In genomic region chr1:12480748-12481362, GRCh38 we compare ENCODE assay signal across 8 cellular contexts.
DNase-seq lines count a peak whose midpoint lies in the region; ATAC-seq and TF ChIP-seq lines count a peak whose summit lies in the region.

No MANE protein-coding gene starts in this region.

- WGBS in smooth muscle cell (ENCODE audit: low lambda C conversion rate): 87% methylated on average over 5 of the region's 5 CpGs

- H3K4me1 Mint-ChIP-seq in activated CD4-positive, alpha-beta T cell treated with anti-CD3 and anti-CD28 coated beads, Interleukin-2, amount 10 ng/mL, durations not matched to agents 24 days and 14 days: peaks cover 57% of the 10 kb centered on the region

- peak overlapping the region; percentile 12; the same call in 1 of the 2 replicates for H3K27ac ChIP-seq in C4-2B
- peak overlapping the region; percentile 30 for H3K27ac ChIP-seq in smooth muscle cell (ENCODE audit: low read depth)

- H3F3A ChIP-seq in smooth muscle cell (ENCODE audit: low read depth): no peaks in the 10 kb centered on the region

- H3K27me3 ChIP-seq in smooth muscle cell (ENCODE audit: low read depth): no peaks in the 10 kb centered on the region

- ATAC-seq in HG02970 (IDR thresholded peaks at IDR 0.05; ENCODE audit: low FRiP score, unreplicated experiment): no peak
- no peak for ATAC-seq in GM18909 (IDR thresholded peaks at IDR 0.05; ENCODE audit: poor library complexity, unreplicated experiment)

- peaks cover 6% of the 10 kb centered on the region for H4K20me1 ChIP-seq in smooth muscle cell (ENCODE audit: low read depth)

- TF ChIP-seq CTCF in C4-2B (conservative IDR thresholded peaks at IDR 0.05): no peak
- no peak for TF ChIP-seq CTCF in foreskin fibroblast (IDR thresholded peaks at IDR 0.05; ENCODE audit: low read depth, low read length)
- TF ChIP-seq CTCF in smooth muscle cell (IDR thresholded peaks at IDR 0.05; ENCODE audit: borderline replicate concordance, insufficient read depth, poor library complexity, severe bottlenecking): no peak

- no peaks in the 10 kb centered on the region for H3K9me3 ChIP-seq in smooth muscle cell (replicated peaks; ENCODE audit: low read depth)

- peaks cover 31% of the 10 kb centered on the region for H3K36me3 Mint-ChIP-seq in activated CD4-positive, alpha-beta T cell treated with anti-CD3 and anti-CD28 coated beads, Interleukin-2, amount 10 ng/mL, durations not matched to agents 24 days and 14 days (ENCODE audit: low read depth)

- peak overlapping the region; percentile 86 for H3K27ac Mint-ChIP-seq in activated CD4-positive, alpha-beta T cell treated with anti-CD3 and anti-CD28 coated beads, Interleukin-2, amount 10 ng/mL, durations not matched to agents 24 days and 14 days

- DNase-seq in HT-29 (ENCODE audit: low spot score) (peak; percentile 84), foreskin fibroblast (peak; percentile 84 to 92), smooth muscle cell (lab: John Stamatoyannopoulos, UW; ENCODE audit: unreplicated experiment) (no peak), NCI-H2029 treated with DMSO at 0.1 percent for 48 hours (lab: John Stamatoyannopoulos, UW) (no peak)
- peak; percentile 76 for DNase-seq in activated CD4-positive, alpha-beta T cell treated with anti-CD3 and anti-CD28 coated beads, Interleukin-2, amount 10 ng/mL, durations not matched to agents 24 days and 14 days

- no peak overlapping the region for H3K9ac ChIP-seq in smooth muscle cell (ENCODE audit: low read depth)

- intact Hi-C loops in activated CD4-positive, alpha-beta T cell treated with anti-CD3 and anti-CD28 coated beads, Interleukin-2, amount 10 ng/mL, durations not matched to agents 24 days and 14 days (cut with micrococcal nuclease): no loop called here

- H3K4me3 ChIP-seq in foreskin fibroblast (ENCODE audit: low read depth in 1 of 2, low read length in 2 of 2) (no peak overlapping the region), smooth muscle cell (no peak overlapping the region)

- no peaks in the 10 kb centered on the region for H3K27me3 Mint-ChIP-seq in activated CD4-positive, alpha-beta T cell treated with anti-CD3 and anti-CD28 coated beads, Interleukin-2, amount 10 ng/mL, durations not matched to agents 24 days and 14 days

- H3K79me2 ChIP-seq in smooth muscle cell (ENCODE audit: low read depth): no peaks in the 10 kb centered on the region

- H3K4me1 ChIP-seq in smooth muscle cell (ENCODE audit: low read depth): peaks cover 5% of the 10 kb centered on the region

- no peaks in the 10 kb centered on the region for H3K36me3 ChIP-seq in smooth muscle cell (ENCODE audit: low read depth)

- no peak overlapping the region for H3K4me3 Mint-ChIP-seq in activated CD4-positive, alpha-beta T cell treated with anti-CD3 and anti-CD28 coated beads, Interleukin-2, amount 10 ng/mL, durations not matched to agents 24 days and 14 days

- no peak overlapping the region for H3K4me2 ChIP-seq in smooth muscle cell

- no peaks in the 10 kb centered on the region for H3K9me3 Mint-ChIP-seq in activated CD4-positive, alpha-beta T cell treated with anti-CD3 and anti-CD28 coated beads, Interleukin-2, amount 10 ng/mL, durations not matched to agents 24 days and 14 days

- no peak overlapping the region for H2AFZ ChIP-seq in smooth muscle cell (ENCODE audit: low read depth)

Comparison
In these comparisons a context has a peak if more than half of its experiments do, and no peak if none do; other contexts are left out.
1. DNase-seq: peak in HT-29 (single experiment), activated CD4-positive, alpha-beta T cell treated with anti-CD3 and anti-CD28 coated beads, Interleukin-2, amount 10 ng/mL, durations not matched to agents 24 days and 14 days (single experiment) and foreskin fibroblast (2 of 2); none in smooth muscle cell (single experiment) and NCI-H2029 treated with DMSO at 0.1 percent for 48 hours (single experiment).